Comparison of ENCODE assay signal across 8 cellular contexts in the genomic region with DNA sequence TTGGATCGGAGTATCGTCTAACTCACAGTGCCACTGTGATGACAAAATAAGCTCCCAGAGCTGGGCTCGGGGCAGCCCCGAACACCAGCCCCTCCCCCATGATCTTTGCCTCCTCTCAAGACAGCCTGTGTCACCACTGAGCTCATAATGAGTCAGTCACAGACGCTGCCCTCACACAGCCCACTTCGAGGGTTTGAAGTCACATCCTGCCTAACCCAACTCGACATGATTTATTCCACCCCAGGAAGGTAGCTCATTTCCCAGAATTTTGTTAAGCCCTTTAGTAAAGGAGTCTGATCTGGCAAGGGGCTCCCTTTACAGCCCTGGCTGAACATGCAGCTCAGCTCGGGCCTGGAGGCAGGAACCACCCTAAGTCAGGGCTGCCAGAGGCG. TPM values are rescaled to one million over a fixed set of nuclear protein-coding genes. Genes with fewer than 3 reads are reported as not detected.
DNase-seq lines count a peak whose midpoint lies in the region; ATAC-seq and TF ChIP-seq lines count a peak whose summit lies in the region.

No MANE protein-coding gene starts in this region.

- no peaks in the 10 kb centered on the region for H3K36me3 ChIP-seq in colonic mucosa

- intact Hi-C loops in colonic mucosa (cut with DNase I) = no loop called here

- ATAC-seq in HG03432 (IDR thresholded peaks at IDR 0.05; ENCODE audit: unreplicated experiment) (peak; percentile 63), HG03439 (IDR thresholded peaks at IDR 0.05; ENCODE audit: unreplicated experiment) (no peak), HG02840 (IDR thresholded peaks at IDR 0.05; ENCODE audit: low FRiP score, unreplicated experiment) (no peak)
- peak; percentile 91 for ATAC-seq in stimulated activated memory B cell treated with anti-CD40 and anti-IgM and Interleukin-4, amounts not matched to agents 10 μg/mL and 1 μg/mL and 100 μg/mL, for 72 hours

- H3K27me3 ChIP-seq in colonic mucosa = no peaks in the 10 kb centered on the region

- DNase-seq in CD1c-positive myeloid dendritic cell (ENCODE audit: extremely low spot score) (peak; percentile 88), colonic mucosa (peak; percentile 67), myocyte (ENCODE audit: low read depth) (peak; percentile 83)
- peak; percentile 94 for DNase-seq in activated CD4-positive, alpha-beta T cell treated with anti-CD3 and anti-CD28 coated beads for 4 hours

- peak overlapping the region; percentile 89 for H3K27ac Mint-ChIP-seq in stimulated activated memory B cell treated with anti-CD40 and anti-IgM and Interleukin-4, amounts not matched to agents 10 μg/mL and 1 μg/mL and 100 μg/mL, for 72 hours

- peaks cover 100% of the 10 kb centered on the region for H3K4me1 Mint-ChIP-seq in stimulated activated memory B cell treated with anti-CD40 and anti-IgM and Interleukin-4, amounts not matched to agents 10 μg/mL and 1 μg/mL and 100 μg/mL, for 72 hours

- no peaks in the 10 kb centered on the region for H3K9me3 Mint-ChIP-seq in stimulated activated memory B cell treated with anti-CD40 and anti-IgM and Interleukin-4, amounts not matched to agents 10 μg/mL and 1 μg/mL and 100 μg/mL, for 72 hours

- H3K9ac ChIP-seq in colonic mucosa (ENCODE audit: low read depth in 2 of 2, low read length in 2 of 2) = peak overlapping the region in 1 of 2 donors; percentile 0

- TF ChIP-seq CTCF in colonic mucosa (IDR thresholded peaks at IDR 0.05) = no peak

- H3K36me3 Mint-ChIP-seq in stimulated activated memory B cell treated with anti-CD40 and anti-IgM and Interleukin-4, amounts not matched to agents 10 μg/mL and 1 μg/mL and 100 μg/mL, for 72 hours = peaks cover 25% of the 10 kb centered on the region

- H3K9me3 ChIP-seq in colonic mucosa = no peaks in the 10 kb centered on the region

- H3K4me3 Mint-ChIP-seq in stimulated activated memory B cell treated with anti-CD40 and anti-IgM and Interleukin-4, amounts not matched to agents 10 μg/mL and 1 μg/mL and 100 μg/mL, for 72 hours = peak overlapping the region; percentile 59

- H3K4me3 ChIP-seq in colonic mucosa = no peak overlapping the region

- no peaks in the 10 kb centered on the region for H3K27me3 Mint-ChIP-seq in stimulated activated memory B cell treated with anti-CD40 and anti-IgM and Interleukin-4, amounts not matched to agents 10 μg/mL and 1 μg/mL and 100 μg/mL, for 72 hours

- H3K27ac ChIP-seq in colonic mucosa = peak overlapping the region; percentile 93

- H3K4me1 ChIP-seq in colonic mucosa = peaks cover 79% of the 10 kb centered on the region

RNA-seq across cellular contexts. Expression of a gene that starts 22.8 kb away (rescaled TPM):
- total RNA-seq in colonic mucosa (100 to 1,000 TPM; 711 to 719 TPM), myocyte (242 and 315 TPM in 2 replicates)
- 878 TPM for polyA plus RNA-seq in myocyte (2012)

Comparison
In these comparisons a context has a peak if more than half of its experiments do, and no peak if none do; other contexts are left out.
1. ATAC-seq: peak in HG03432 (single experiment) and stimulated activated memory B cell treated with anti-CD40 and anti-IgM and Interleukin-4, amounts not matched to agents 10 μg/mL and 1 μg/mL and 100 μg/mL, for 72 hours (single experiment); none in HG03439 (single experiment) and HG02840 (single experiment).
2. Peak in every context shown above with its lines, with median percentiles within 50 percentile points of each other: DNase-seq.